ENCODE assay signal across 8 cellular contexts in the genomic region with DNA sequence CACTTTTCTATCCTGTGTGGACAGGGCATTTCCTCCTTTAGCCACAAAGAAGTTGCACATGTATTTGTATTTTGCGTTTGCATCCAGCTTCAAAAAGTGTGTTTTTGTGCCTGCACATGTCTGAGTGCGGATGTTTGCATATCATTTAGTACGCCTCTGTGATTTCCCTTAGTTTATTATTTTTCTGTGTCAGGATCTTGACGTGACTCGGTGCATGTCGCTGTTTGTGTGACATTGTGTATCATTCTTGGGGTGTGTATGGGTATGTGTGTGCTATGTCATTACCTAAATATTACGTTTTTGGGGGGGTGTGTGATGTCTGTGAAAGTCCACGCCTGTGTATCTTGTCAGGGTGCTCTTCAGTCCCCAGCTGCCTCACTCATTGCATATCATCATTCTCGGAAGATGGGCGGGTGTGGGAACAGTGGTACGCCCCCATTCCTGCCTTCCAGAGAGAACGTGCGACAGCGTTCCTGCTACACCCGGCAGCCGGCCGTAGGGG. TPM values are rescaled to one million over a fixed set of nuclear protein-coding genes. Genes with fewer than 3 reads are reported as not detected.
A peak's percentile ranks its signal among the peaks of the same experiment; 100 is the strongest.
DNase-seq lines count a peak whose midpoint lies in the region; ATAC-seq and TF ChIP-seq lines count a peak whose summit lies in the region.

No MANE protein-coding gene starts in this region.

- peaks cover 39% of the 10 kb centered on the region for H3K79me2 ChIP-seq in KMS-11 (ENCODE audit: insufficient read depth, low read depth)

- peaks cover 33% of the 10 kb centered on the region for H3K4me1 Mint-ChIP-seq in CD14-positive monocyte
- H3K4me1 Mint-ChIP-seq in naive thymus-derived CD8-positive, alpha-beta T cell, result peaks cover 28 to 58% (median 54%) of the 10 kb centered on the region in 4 donors

- POLR2A ChIA-PET in naive thymus-derived CD8-positive, alpha-beta T cell (lab: Charles Lee), result interaction anchor here (0.7 to 3.6 kb wide), 27 partner anchors 9 to 1009 kb away, joined by 3 to 126 read pairs (median 4); a partner anchor contains a TSS

- H3K27me3 ChIP-seq in KMS-11 (ENCODE audit: insufficient read depth, low read depth), result no peaks in the 10 kb centered on the region

- peak in 1 of 2 donors; percentile 29 for ATAC-seq in naive thymus-derived CD8-positive, alpha-beta T cell
- ATAC-seq in HG03139 (IDR thresholded peaks at IDR 0.05; ENCODE audit: unreplicated experiment), result no peak

- H3K9ac ChIP-seq in KMS-11, result peak overlapping the region; percentile 86; the same call in 1 of the 2 replicates

- H3K27me3 Mint-ChIP-seq in CD14-positive monocyte (ENCODE audit: low read depth in 3 of 3), result peaks cover 4 to 7% (median 5%) of the 10 kb centered on the region in 3 donors
- H3K27me3 Mint-ChIP-seq in naive thymus-derived CD8-positive, alpha-beta T cell, result no peaks in the 10 kb centered on the region

- peaks cover 5 to 13% of the 10 kb centered on the region in 2 donors for H3K36me3 Mint-ChIP-seq in CD14-positive monocyte
- peaks cover 0 to 20% (median 6%) of the 10 kb centered on the region in 3 donors for H3K36me3 Mint-ChIP-seq in naive thymus-derived CD8-positive, alpha-beta T cell

- H3K27ac Mint-ChIP-seq in CD14-positive monocyte, result peak overlapping the region; percentile 94 to 100 (median 99)
- H3K27ac Mint-ChIP-seq in naive thymus-derived CD8-positive, alpha-beta T cell, result peak overlapping the region; percentile 97 to 100 (median 98)

- H3K4me1 ChIP-seq in KMS-11 (ENCODE audit: low read depth, poor library complexity, severe bottlenecking), result peaks cover 22% of the 10 kb centered on the region

- peaks cover 0 to 2% (median 0%) of the 10 kb centered on the region in 7 donors for H3K9me3 Mint-ChIP-seq in CD14-positive monocyte
- no peaks in the 10 kb centered on the region for H3K9me3 Mint-ChIP-seq in naive thymus-derived CD8-positive, alpha-beta T cell

- TF ChIP-seq CTCF in CD14-positive monocyte (IDR thresholded peaks at IDR 0.05), result no peak
- no peak; the same call in 1 of the 2 replicates for TF ChIP-seq CTCF in KMS-11 (conservative IDR thresholded peaks at IDR 0.05; ENCODE audit: low read depth, low read length)

- H2AFZ ChIP-seq in KMS-11 (ENCODE audit: low read depth), result peak overlapping the region; percentile 58

- H3K4me2 ChIP-seq in KMS-11, result peak overlapping the region; percentile 80

- no peaks in the 10 kb centered on the region for H3K36me3 ChIP-seq in KMS-11 (ENCODE audit: insufficient read depth)

- intact Hi-C loops in CD14-positive monocyte (cut with micrococcal nuclease), result loop anchor here in 1 of 2 donors (2.0 to 5.0 kb wide), 3 partner anchors 32 to 764 kb away; a partner anchor contains a TSS

- DNase-seq in CD14-positive monocyte (ENCODE audit: low spot score), result no peak
- peak in 1 of 10 donors; percentile 8 for DNase-seq in naive thymus-derived CD8-positive, alpha-beta T cell
- DNase-seq in NOMO-1 (lab: John Stamatoyannopoulos, UW; ENCODE audit: unreplicated experiment in 2 of 2), result no peak
- no peak for DNase-seq in stimulated activated CD4-positive, alpha-beta T cell treated with anti-CD3 and anti-CD28 coated beads, Interleukin-2, amount 100 ng/mL, for 24 hours
- no peak for DNase-seq in 8988T

- H4K20me1 ChIP-seq in KMS-11 (ENCODE audit: insufficient read depth), result no peaks in the 10 kb centered on the region

- peak overlapping the region; percentile 97 to 99 for H3K4me3 Mint-ChIP-seq in CD14-positive monocyte
- H3K4me3 Mint-ChIP-seq in naive thymus-derived CD8-positive, alpha-beta T cell, result peak overlapping the region; percentile 89 to 100 (median 97)

- H3K4me3 ChIP-seq in KMS-11 (IDR thresholded peaks at IDR 0.05; ENCODE audit: insufficient read depth, low read depth, low read length), result no peak overlapping the region

- no peak overlapping the region; the same call in 1 of the 2 replicates for H3K27ac ChIP-seq in KMS-11
- H3K27ac ChIP-seq in cingulate gyrus (ENCODE audit: low read depth, low read length), result peak overlapping the region; percentile 99

RNA-seq across cellular contexts. Expression of a gene that starts 0.4 kb away (rescaled TPM):
- 100 to 1,000 TPM; 313 to 325 TPM for polyA plus RNA-seq in CD14-positive monocyte
- total RNA-seq in naive thymus-derived CD8-positive, alpha-beta T cell, result 100 to 1,000 TPM; 129 to 150 TPM
- 100 to 1,000 TPM; 359 to 455 (median 406) TPM for polyA plus RNA-seq in naive thymus-derived CD8-positive, alpha-beta T cell

RNA-seq across cellular contexts. Expression of a gene that starts 41.9 kb away (rescaled TPM):
- polyA plus RNA-seq in CD14-positive monocyte, result not detected
- total RNA-seq in naive thymus-derived CD8-positive, alpha-beta T cell, result under 1 TPM in 1 of 2 experiments, not detected in 1; 0.34 TPM
- under 1 TPM in 1 of 3 donors, not detected in 2; 0.15 TPM for polyA plus RNA-seq in naive thymus-derived CD8-positive, alpha-beta T cell

RNA-seq across cellular contexts. Expression of a gene that starts 47.7 kb away (rescaled TPM):
- 100 to 1,000 TPM; 137 to 174 TPM for polyA plus RNA-seq in CD14-positive monocyte
- 100 to 1,000 TPM; 259 to 272 TPM for total RNA-seq in naive thymus-derived CD8-positive, alpha-beta T cell
- 100 to 1,000 TPM; 323 to 351 (median 327) TPM for polyA plus RNA-seq in naive thymus-derived CD8-positive, alpha-beta T cell

RNA-seq across cellular contexts. Expression of a gene that starts 48.5 kb away (rescaled TPM):
- polyA plus RNA-seq in CD14-positive monocyte, result under 1 TPM in 1 of 2 donors, not detected in 1; 0.30 TPM
- total RNA-seq in naive thymus-derived CD8-positive, alpha-beta T cell, result 1 to 10 TPM; 2.2 to 2.5 TPM
- under 1 TPM in 2 of 3 donors, not detected in 1; 0.37 to 0.84 TPM for polyA plus RNA-seq in naive thymus-derived CD8-positive, alpha-beta T cell

RNA-seq across cellular contexts. Expression of a gene that starts 53.7 kb away (rescaled TPM):
- under 1 TPM in 1 of 2 donors, not detected in 1; 0.11 TPM for polyA plus RNA-seq in CD14-positive monocyte
- total RNA-seq in naive thymus-derived CD8-positive, alpha-beta T cell, result under 1 TPM; 0.75 to 0.88 TPM
- under 1 TPM; 0.03 to 0.32 (median 0.11) TPM for polyA plus RNA-seq in naive thymus-derived CD8-positive, alpha-beta T cell
